ENCODE assay signal across 1 cellular context in genomic region chr6:137498488-137499219, GRCh38.
TF ChIP-seq lines count a peak whose summit lies in the region.

No MANE protein-coding gene starts in this region.

TF ChIP-seq in WTC11, 78 proteins besides CTCF, POLR2A, EP300 and RAD21 (continued from another document):
- TF ChIP-seq ERG (CRISPR knock-in tag; IDR thresholded peaks at IDR 0.05) (no peak), CREB1 (CRISPR knock-in tag; IDR thresholded peaks at IDR 0.05) (no peak), PRRX2 (CRISPR knock-in tag; IDR thresholded peaks at IDR 0.05) (no peak), GABPB1 (CRISPR knock-in tag; IDR thresholded peaks at IDR 0.05) (no peak), NFATC4 (CRISPR knock-in tag; IDR thresholded peaks at IDR 0.05) (no peak), USF1 (CRISPR knock-in tag; IDR thresholded peaks at IDR 0.05) (no peak)
